ENCODE assay signal across 22 cellular contexts in the genomic region with DNA sequence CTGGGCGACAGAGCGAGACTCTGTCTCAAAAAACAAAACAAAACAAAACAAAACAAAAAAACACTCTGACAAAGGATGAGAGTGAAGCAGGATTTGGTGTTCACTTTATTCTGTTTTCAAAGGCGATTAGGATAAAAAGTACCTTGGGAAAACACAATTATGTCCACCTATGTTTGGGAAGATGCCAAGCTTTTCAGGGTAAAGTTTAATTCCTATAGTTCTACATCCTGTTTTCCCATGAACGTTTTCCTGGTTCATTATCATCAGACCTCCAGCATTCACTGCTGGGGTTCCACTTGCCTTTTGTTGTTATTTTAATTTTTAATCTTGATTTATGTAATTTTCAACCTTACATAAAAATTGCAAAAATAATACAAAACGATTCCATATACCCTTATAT. TPM values are rescaled to one million over a fixed set of nuclear protein-coding genes. Genes with fewer than 3 reads are reported as not detected.
DNase-seq lines count a peak whose midpoint lies in the region; ATAC-seq, FAIRE-seq and TF ChIP-seq lines count a peak whose summit lies in the region.
"Had no signal": no experiment of that assay in that cellular context is flagged by ENCODE, and none has a peak within 500 bp of the region (broad histone marks: within the 10 kb centered on the region; RNA-seq: fewer than 3 reads in every experiment).

No MANE protein-coding gene starts in this region.

- TF ChIP-seq POLR2A in K562 (conservative IDR thresholded peaks at IDR 0.05): no peak

- no peaks in the 10 kb centered on the region for H4K20me1 ChIP-seq in K562 (replicated peaks; ENCODE audit: control insufficient read depth, insufficient read depth, low read length)
- no peaks in the 10 kb centered on the region for H4K20me1 ChIP-seq in osteoblast (ENCODE audit: insufficient read depth, low read length)
- H4K20me1 ChIP-seq: BLaER1 treated with 17β-estradiol and CSF1 and Interleukin-3, amounts not matched to agents 10 nM and 100 nM had no signal

- POLR2A ChIA-PET in K562 (lab: Yijun Ruan, JAX): no interaction called here

- no TSS peak for BruUV-seq in K562 (replicated peaks; lab: Mats Ljungman, UMichigan)

- intact Hi-C loops in K562 (cut with micrococcal nuclease): no loop called here

- DNase-seq in NCI-H69 (lab: John Stamatoyannopoulos, UW) (peak; percentile 18), K562 (ENCODE audit: extremely low read depth in 1 of 4, low spot score in 3 of 4) (no peak), dermis microvascular lymphatic vessel endothelial cell (ENCODE audit: low read depth in 2 of 2) (peak; percentile 83 to 86), osteoblast (ENCODE audit: insufficient read length, low spot score, missing footprints) (no peak)
- DNase-seq in activated T-cell treated with anti-CD3 and anti-CD28 coated beads, Interleukin-2, amount 50 U/mL, for 48 hours: no peak
- DNase-seq: AML-193; Caco-2; Calu3; CD4-positive, alpha-beta T cell; CD8-positive, alpha-beta T cell; DMS79 treated with DMSO at 0.1 percent for 48 hours; GF-D8 had no signal

- H3K27me3 ChIP-seq in K562 (ENCODE audit: control insufficient read depth in 2 of 2, insufficient read depth in 2 of 2, low read length in 2 of 2) (peaks cover 35 to 46% of the 10 kb centered on the region in 2 experiments), osteoblast (ENCODE audit: insufficient read depth, low read length) (peaks cover 4% of the 10 kb centered on the region)
- H3K27me3 ChIP-seq: BLaER1 treated with 17β-estradiol and CSF1 and Interleukin-3, amounts not matched to agents 10 nM and 100 nM had no signal

- no peak for TF ChIP-seq RAD21 in K562 (CRISPR knock-in tag; conservative IDR thresholded peaks at IDR 0.05 in 1 of 2, IDR thresholded peaks at IDR 0.05 in 1 of 2)

- H3K4me2 ChIP-seq in K562 (ENCODE audit: insufficient read depth, low read length) (no peak overlapping the region), osteoblast (ENCODE audit: insufficient read depth, low read length) (no peak overlapping the region)
- H3K4me2 ChIP-seq: A549; BLaER1 treated with 17β-estradiol and CSF1 and Interleukin-3, amounts not matched to agents 10 nM and 100 nM had no signal

- no peak for FAIRE-seq in K562 (lab: Jason Lieb, UNC)
- FAIRE-seq: A549, D721Med, G401.6, GM12891, GM19239 had no signal

- H3K36me3 ChIP-seq in K562 (ENCODE audit: control insufficient read depth, insufficient read depth, low read length) (no peaks in the 10 kb centered on the region), osteoblast (ENCODE audit: insufficient read depth, low read length) (no peaks in the 10 kb centered on the region)
- H3K36me3 ChIP-seq: BLaER1 treated with 17β-estradiol and CSF1 and Interleukin-3, amounts not matched to agents 10 nM and 100 nM had no signal

- H3K9ac ChIP-seq in K562 (ENCODE audit: insufficient read depth in 1 of 2, low read depth in 2 of 2, low read length in 2 of 2): no peak overlapping the region
- H3K9ac ChIP-seq: BLaER1 treated with 17β-estradiol and CSF1 and Interleukin-3, amounts not matched to agents 10 nM and 100 nM had no signal

- H3K27ac ChIP-seq in K562 (ENCODE audit: extremely low read depth, low read depth, low read length) (no peak overlapping the region), osteoblast (ENCODE audit: low read depth, low read length) (no peak overlapping the region)
- H3K27ac ChIP-seq: 22Rv1; A549; BLaER1 treated with 17β-estradiol and CSF1 and Interleukin-3, amounts not matched to agents 10 nM and 100 nM; C4-2B had no signal

- no peak for TF ChIP-seq EP300 in K562 (IDR thresholded peaks at IDR 0.05; ENCODE audit: low read length)

- H3K9me3 ChIP-seq in K562 (replicated peaks; ENCODE audit: control insufficient read depth, insufficient read depth, low read depth, low read length): no peaks in the 10 kb centered on the region
- no peaks in the 10 kb centered on the region for H3K9me3 ChIP-seq in osteoblast (ENCODE audit: low read depth, low read length)
- H3K9me3 ChIP-seq: A549, Caco-2 had no signal

- no peak for ATAC-seq in K562
- ATAC-seq in HG03342 (IDR thresholded peaks at IDR 0.05; ENCODE audit: unreplicated experiment): no peak
- ATAC-seq: A549; CD8-positive, alpha-beta T cell had no signal

- H3K79me2 ChIP-seq in K562 (ENCODE audit: control insufficient read depth, insufficient read depth, low read length) (no peaks in the 10 kb centered on the region), osteoblast (ENCODE audit: insufficient read depth, low read length) (no peaks in the 10 kb centered on the region)

- CTCF ChIA-PET in K562 (lab: Yijun Ruan, JAX; ENCODE audit: low intra/inter-chr PET ratio): no interaction called here

- WGBS in K562 (ENCODE audit: insufficient coverage, low coverage, missing lambda C conversion rate): 4% methylated on average over 5 of the region's 5 CpGs

- in situ Hi-C loops in K562 (cut with MboI): no loop called here

- no peak overlapping the region for H2AFZ ChIP-seq in K562 (ENCODE audit: low read depth, low read length)
- no peak overlapping the region for H2AFZ ChIP-seq in osteoblast (ENCODE audit: low read length)

- no peaks in the 10 kb centered on the region for H3K9me1 ChIP-seq in K562 (ENCODE audit: control insufficient read depth, insufficient read depth, low read length)

- H3K4me1 ChIP-seq in K562 (replicated peaks in 1 of 2; ENCODE audit: control insufficient read depth in 2 of 2, insufficient read depth in 2 of 2, low read length in 2 of 2) (peaks cover 0 to 6% of the 10 kb centered on the region in 2 experiments; a peak in 1 of 5 replicates), osteoblast (ENCODE audit: insufficient read depth, low read length) (peaks cover 5% of the 10 kb centered on the region)
- H3K4me1 ChIP-seq: A549, Caco-2 had no signal

- TF ChIP-seq CTCF in K562 (IDR thresholded peaks at IDR 0.05 in 2 of 3, conservative IDR thresholded peaks at IDR 0.05 in 1 of 3; ENCODE audit: insufficient read depth in 2 of 3, low read depth in 1 of 3, low read length in 3 of 3): no peak
- no peak for TF ChIP-seq CTCF in osteoblast (IDR thresholded peaks at IDR 0.05; ENCODE audit: extremely low read depth, low read depth, low read length)

- H3K4me3 ChIP-seq in K562: no peak overlapping the region
- no peak overlapping the region for H3K4me3 ChIP-seq in osteoblast (ENCODE audit: insufficient read depth, low read length)
- H3K4me3 ChIP-seq: A549; BLaER1 treated with 17β-estradiol and CSF1 and Interleukin-3, amounts not matched to agents 10 nM and 100 nM had no signal

TF ChIP-seq in K562, 482 proteins besides CTCF, POLR2A, EP300 and RAD21:
- TF ChIP-seq CBX1 (IDR thresholded peaks at IDR 0.05; ENCODE audit: low read depth): no peak
- 0 out of 2 replicates have a peak, but pooled peaks have one; percentile 1 for TF ChIP-seq TOE1 (IDR thresholded peaks at IDR 0.05; ENCODE audit: borderline replicate concordance)
- no peak for TF ChIP-seq TOE1 (CRISPR knock-in tag; IDR thresholded peaks at IDR 0.05; ENCODE audit: borderline replicate concordance, low read depth)

RNA-seq across cellular contexts. Expression of a gene that starts 4.9 kb away (rescaled TPM):
- total RNA-seq in K562 (2011; cell fraction: chromatin; rRNA removed; ENCODE audit: low replicate concordance): not detected in 2 replicates
- not detected in 2 replicates for total RNA-seq in K562 (2011; cell fraction: nucleolus; rRNA removed)
- total RNA-seq in K562 (2011; cell fraction: nucleoplasm; rRNA removed): not detected in 2 replicates
- not detected in 2 replicates for total RNA-seq in K562 (2014; rRNA removed)
- total RNA-seq in K562 (2014; rRNA removed; fragmentation: Illumina TruSeq; extraction: Trizol): not detected in 2 replicates
- total RNA-seq in K562 (2015; rRNA removed; fragmentation: Illumina TruSeq; extraction: Trizol): not detected in 2 replicates
- total RNA-seq in K562 (2021): 0.22 and 0.27 TPM in 2 replicates
- not detected in 2 replicates for polyA plus RNA-seq in K562 (2011; rRNA removed)
- polyA plus RNA-seq in K562 (2011; cell fraction: cytosol; rRNA removed): 0.01 TPM in 1 of 2 replicates, not detected in the other
- polyA plus RNA-seq in K562 (2011; cell fraction: nucleus; rRNA removed): not detected in 2 replicates
- polyA plus RNA-seq in K562 (2012): not detected in 2 replicates
- polyA plus RNA-seq in K562 (2014; fragmentation: Illumina TruSeq; extraction: Trizol): not detected in 2 replicates
- not detected for polyA plus RNA-seq in K562 (2014; fragmentation: Nextera tagmentation; extraction: Ambion mirVana)
- not detected in 2 replicates for polyA plus RNA-seq in K562 (2014; rRNA removed)
- polyA minus RNA-seq in K562 (2011; rRNA and poly(A)+ RNA removed): not detected in 2 replicates
- polyA minus RNA-seq in K562 (2011; cell fraction: cytosol; rRNA and poly(A)+ RNA removed): 0.46 TPM in 1 of 2 replicates, not detected in the other
- polyA minus RNA-seq in K562 (2011; cell fraction: nucleus; rRNA and poly(A)+ RNA removed): not detected in 2 replicates
- total RNA-seq in dermis microvascular lymphatic vessel endothelial cell: 175 and 328 TPM in 2 replicates
- total RNA-seq in osteoblast: 40.2 and 46.3 TPM in 2 replicates
- total RNA-seq: B cell; CD8-positive, alpha-beta T cell had no signal

Comparison
In these comparisons a context has a peak if more than half of its experiments do, and no peak if none do; other contexts are left out.
1. DNase-seq: peak in NCI-H69 (single experiment) and dermis microvascular lymphatic vessel endothelial cell (2 of 2); none in K562 (0 of 4), activated T-cell treated with anti-CD3 and anti-CD28 coated beads, Interleukin-2, amount 50 U/mL, for 48 hours (0 of 2) and osteoblast (single experiment).
2. RNA of a gene that starts 4.9 kb away (total RNA-seq): 175 to 328 TPM in dermis microvascular lymphatic vessel endothelial cell and 40.2 to 46.3 TPM in osteoblast; 0.22 to 0.27 TPM in K562; every median in the first group is over 10 times any median in the second.